In genomic region chr1:31199924-31200323, GRCh38 we compare ENCODE assay signal across 19 cellular contexts. TPM values are rescaled to one million over a fixed set of nuclear protein-coding genes. Genes with fewer than 3 reads are reported as not detected.
DNase-seq lines count a peak whose midpoint lies in the region; FAIRE-seq and TF ChIP-seq lines count a peak whose summit lies in the region.
"Had no signal": no experiment of that assay in that cellular context is flagged by ENCODE, and none has a peak within 500 bp of the region (broad histone marks: within the 10 kb centered on the region; RNA-seq: fewer than 3 reads in every experiment).

No MANE protein-coding gene starts in this region.

- H3K36me3 ChIP-seq in esophagus squamous epithelium (no peaks in the 10 kb centered on the region), spleen (no peaks in the 10 kb centered on the region)

- no peaks in the 10 kb centered on the region for H3K36me3 Mint-ChIP-seq in activated naive CD4-positive, alpha-beta T cell treated with anti-CD3 and anti-CD28 coated beads, Interleukin-2, amount 50 U/mL, for 24 hours
- no peaks in the 10 kb centered on the region for H3K36me3 Mint-ChIP-seq in mesothelial cell of epicardium
- H3K36me3 Mint-ChIP-seq: CD8-positive, alpha-beta T cell had no signal

- H3K4me1 ChIP-seq in esophagus squamous epithelium (no peaks in the 10 kb centered on the region), spleen (no peaks in the 10 kb centered on the region)

- no peak for FAIRE-seq in HTR-8/SVneo (lab: Jason Lieb, UNC)
- FAIRE-seq: GM12892 had no signal

- H3K9me3 ChIP-seq in esophagus squamous epithelium (no peaks in the 10 kb centered on the region), spleen (no peaks in the 10 kb centered on the region)

- 52 to 62% methylated on average over 21 to 22 of the region's 22 CpGs for WGBS in esophagus squamous epithelium, 2 donors
- 67 to 70% (median 68%) methylated on average over 21 to 22 of the region's 22 CpGs for WGBS in spleen, 5 donors

- H3K4me3 ChIP-seq in esophagus squamous epithelium = no peak overlapping the region
- no peak overlapping the region for H3K4me3 ChIP-seq in spleen
- H3K4me3 ChIP-seq: GM23338 had no signal

- H3K27ac ChIP-seq in caudate nucleus (ENCODE audit: low read depth, low read length) (peak overlapping the region; percentile 44), esophagus squamous epithelium (no peak overlapping the region), spleen (no peak overlapping the region)

- no peak for DNase-seq in activated naive CD4-positive, alpha-beta T cell (lab: John Stamatoyannopoulos, UW)
- DNase-seq in caudate nucleus (lab: John Stamatoyannopoulos, UW) (no peak), mesothelial cell of epicardium (ENCODE audit: low spot score in 2 of 2, unreplicated experiment in 2 of 2) (no peak), esophagus squamous epithelium (lab: John Stamatoyannopoulos, UW) (no peak), HTR-8/SVneo (ENCODE audit: insufficient read length, low spot score) (no peak), NCI-H1417 treated with DMSO at 0.1 percent for 48 hours (lab: John Stamatoyannopoulos, UW) (no peak), spleen (no peak)
- DNase-seq: 8988T; AML-193; CD8-positive, alpha-beta T cell; DMS153; NCI-H1092; NCI-H1436 treated with DMSO at 0.1 percent for 48 hours; NCI-H1930; NCI-H526 treated with DMSO at 0.1 percent for 48 hours had no signal

- no peak for TF ChIP-seq CTCF in mesothelial cell of epicardium (IDR thresholded peaks at IDR 0.05; ENCODE audit: unreplicated experiment)
- TF ChIP-seq CTCF in esophagus squamous epithelium (IDR thresholded peaks at IDR 0.05) = no peak
- TF ChIP-seq CTCF in spleen (IDR thresholded peaks at IDR 0.05 in 8 of 11, conservative IDR thresholded peaks at IDR 0.05 in 3 of 11) = no peak

- TF ChIP-seq POLR2A in esophagus squamous epithelium (IDR thresholded peaks at IDR 0.05) (no peak), spleen (IDR thresholded peaks at IDR 0.05) (no peak)

- intact Hi-C loops in esophagus squamous epithelium (cut with DNase I) = no loop called here
- intact Hi-C loops in spleen (cut with DNase I; ENCODE audit: low total_unique reads) = no loop called here

- H3K4me3 Mint-ChIP-seq in activated naive CD4-positive, alpha-beta T cell treated with anti-CD3 and anti-CD28 coated beads, Interleukin-2, amount 50 U/mL, for 24 hours = no peak overlapping the region
- H3K4me3 Mint-ChIP-seq in mesothelial cell of epicardium = no peak overlapping the region
- H3K4me3 Mint-ChIP-seq: CD8-positive, alpha-beta T cell; GM23338 had no signal

- peak overlapping the region; percentile 47 for H3K27ac Mint-ChIP-seq in activated naive CD4-positive, alpha-beta T cell treated with anti-CD3 and anti-CD28 coated beads, Interleukin-2, amount 50 U/mL, for 24 hours
- H3K27ac Mint-ChIP-seq in mesothelial cell of epicardium = peak overlapping the region; percentile 30
- H3K27ac Mint-ChIP-seq: CD8-positive, alpha-beta T cell; GM23338 had no signal

- H3K4me1 Mint-ChIP-seq in activated naive CD4-positive, alpha-beta T cell treated with anti-CD3 and anti-CD28 coated beads, Interleukin-2, amount 50 U/mL, for 24 hours = no peaks in the 10 kb centered on the region
- H3K4me1 Mint-ChIP-seq in mesothelial cell of epicardium = no peaks in the 10 kb centered on the region

- no peaks in the 10 kb centered on the region for H3K9me3 Mint-ChIP-seq in activated naive CD4-positive, alpha-beta T cell treated with anti-CD3 and anti-CD28 coated beads, Interleukin-2, amount 50 U/mL, for 24 hours
- H3K9me3 Mint-ChIP-seq in mesothelial cell of epicardium = no peaks in the 10 kb centered on the region
- H3K9me3 Mint-ChIP-seq: CD8-positive, alpha-beta T cell; GM23338 had no signal

- H3K27me3 Mint-ChIP-seq in activated naive CD4-positive, alpha-beta T cell treated with anti-CD3 and anti-CD28 coated beads, Interleukin-2, amount 50 U/mL, for 24 hours = peaks cover 2% of the 10 kb centered on the region
- no peaks in the 10 kb centered on the region for H3K27me3 Mint-ChIP-seq in mesothelial cell of epicardium (ENCODE audit: low read depth)

- H3K27me3 ChIP-seq in esophagus squamous epithelium (peaks cover 0 to 20% (median 0%) of the 10 kb centered on the region in 4 donors), spleen (replicated peaks in 1 of 7) (peaks cover 0 to 11% (median 0%) of the 10 kb centered on the region in 7 donors)

RNA-seq across cellular contexts. Expression of gene NKAIN1, which starts 39.8 kb away (rescaled TPM):
- total RNA-seq in mesothelial cell of epicardium (9.4 to 10.2 TPM (median 9.4 TPM) in 3 replicates), esophagus squamous epithelium (under 1 TPM in 3 of 4 donors, not detected in 1; 0.09 to 0.30 (median 0.12) TPM), spleen (not detected)
- polyA plus RNA-seq in spleen = under 1 TPM in 1 of 3 donors, not detected in 2; 0.08 TPM
- total RNA-seq: CD8-positive, alpha-beta T cell; LHCN-M2 had no signal
